Comparison of ENCODE assay signal across 16 cellular contexts in genomic region chr6:158757753-158758090, GRCh38.
DNase-seq lines count a peak whose midpoint lies in the region; ATAC-seq and TF ChIP-seq lines count a peak whose summit lies in the region.
"Had no signal": no experiment of that assay in that cellular context is flagged by ENCODE, and none has a peak within 500 bp of the region (broad histone marks: within the 10 kb centered on the region; RNA-seq: fewer than 3 reads in every experiment).

No MANE protein-coding gene starts in this region.

- H2BK120ac ChIP-seq in mesendoderm (ENCODE audit: low read depth, low read length), result no peak overlapping the region

- no peak overlapping the region for H3K4ac ChIP-seq in mesendoderm (ENCODE audit: low read depth, low read length)

- H3K27ac ChIP-seq in BLaER1 (no peak overlapping the region), mesendoderm (ENCODE audit: low read depth, low read length) (no peak overlapping the region), testis (no peak overlapping the region)
- H3K27ac ChIP-seq: upper lobe of left lung had no signal

- H3K9me3 Mint-ChIP-seq in Calu3 (ENCODE audit: low read depth, unreplicated experiment), result no peaks in the 10 kb centered on the region
- H3K9me3 Mint-ChIP-seq in activated T-helper 1 cell treated with anti-CD3 and anti-CD28 coated beads, Interleukin-12 subunit alpha, Interleukin-12 subunit beta, Interleukin-2, Interleukin-4 antibody, amounts not matched to agents 30 ng/mL and 10 ng/mL and 1 ng/mL, durations not matched to agents 14 hours and 24 hours and 36 hours, result no peaks in the 10 kb centered on the region
- H3K9me3 Mint-ChIP-seq: effector memory CD8-positive, alpha-beta T cell; naive thymus-derived CD4-positive, alpha-beta T cell had no signal

- H3K4me1 ChIP-seq in BLaER1 (peaks cover 62% of the 10 kb centered on the region), mesendoderm (ENCODE audit: control insufficient read depth, low read depth, low read length) (peaks cover 4% of the 10 kb centered on the region), testis (peaks cover 2% of the 10 kb centered on the region)
- H3K4me1 ChIP-seq: upper lobe of left lung had no signal

- TF ChIP-seq CTCF in Calu3 (IDR thresholded peaks at IDR 0.05; ENCODE audit: unreplicated experiment) (no peak), testis (IDR thresholded peaks at IDR 0.05) (no peak)

- H3K4me2 ChIP-seq in BLaER1, result peak overlapping the region; percentile 53
- H3K4me2 ChIP-seq in mesendoderm (ENCODE audit: low read length), result no peak overlapping the region

- H3K4me3 Mint-ChIP-seq in Calu3 (ENCODE audit: low read depth, unreplicated experiment), result no peak overlapping the region
- H3K4me3 Mint-ChIP-seq in activated T-helper 1 cell treated with anti-CD3 and anti-CD28 coated beads, Interleukin-12 subunit alpha, Interleukin-12 subunit beta, Interleukin-2, Interleukin-4 antibody, amounts not matched to agents 30 ng/mL and 10 ng/mL and 1 ng/mL, durations not matched to agents 14 hours and 24 hours and 36 hours, result no peak overlapping the region
- H3K4me3 Mint-ChIP-seq: activated CD8-positive, alpha-beta memory T cell treated with anti-CD3 and anti-CD28 coated beads, Interleukin-2, amount 10 ng/mL, durations not matched to agents 7 days and 5 days; effector memory CD8-positive, alpha-beta T cell; memory B cell had no signal

- H3K9me3 ChIP-seq in BLaER1 (no peaks in the 10 kb centered on the region), testis (no peaks in the 10 kb centered on the region)
- H3K9me3 ChIP-seq: upper lobe of left lung had no signal

- H3K4me3 ChIP-seq in BLaER1 (no peak overlapping the region), mesendoderm (ENCODE audit: low read length) (no peak overlapping the region), testis (no peak overlapping the region)
- H3K4me3 ChIP-seq: upper lobe of left lung had no signal

- H2BK15ac ChIP-seq in mesendoderm (replicated peaks; ENCODE audit: low read depth), result no peak overlapping the region

- H3K36me3 Mint-ChIP-seq in Calu3 (ENCODE audit: insufficient read depth, unreplicated experiment), result peaks cover 81% of the 10 kb centered on the region
- H3K36me3 Mint-ChIP-seq in activated T-helper 1 cell treated with anti-CD3 and anti-CD28 coated beads, Interleukin-12 subunit alpha, Interleukin-12 subunit beta, Interleukin-2, Interleukin-4 antibody, amounts not matched to agents 30 ng/mL and 10 ng/mL and 1 ng/mL, durations not matched to agents 14 hours and 24 hours and 36 hours (ENCODE audit: low read depth), result peaks cover 38% of the 10 kb centered on the region

- H3K79me1 ChIP-seq in mesendoderm (ENCODE audit: low read length), result no peaks in the 10 kb centered on the region

- H3K27ac Mint-ChIP-seq in Calu3 (ENCODE audit: unreplicated experiment), result peak overlapping the region; percentile 50
- peak overlapping the region; percentile 73 for H3K27ac Mint-ChIP-seq in activated T-helper 1 cell treated with anti-CD3 and anti-CD28 coated beads, Interleukin-12 subunit alpha, Interleukin-12 subunit beta, Interleukin-2, Interleukin-4 antibody, amounts not matched to agents 30 ng/mL and 10 ng/mL and 1 ng/mL, durations not matched to agents 14 hours and 24 hours and 36 hours
- H3K27ac Mint-ChIP-seq: activated CD8-positive, alpha-beta memory T cell treated with anti-CD3 and anti-CD28 coated beads, Interleukin-2, amount 10 ng/mL, durations not matched to agents 7 days and 5 days; memory B cell had no signal

- no peak overlapping the region for H4K8ac ChIP-seq in mesendoderm (ENCODE audit: low read depth, low read length)

- no peaks in the 10 kb centered on the region for H3K27me3 Mint-ChIP-seq in Calu3 (ENCODE audit: unreplicated experiment)
- no peaks in the 10 kb centered on the region for H3K27me3 Mint-ChIP-seq in activated T-helper 1 cell treated with anti-CD3 and anti-CD28 coated beads, Interleukin-12 subunit alpha, Interleukin-12 subunit beta, Interleukin-2, Interleukin-4 antibody, amounts not matched to agents 30 ng/mL and 10 ng/mL and 1 ng/mL, durations not matched to agents 14 hours and 24 hours and 36 hours (ENCODE audit: insufficient read depth)
- H3K27me3 Mint-ChIP-seq: activated CD8-positive, alpha-beta memory T cell treated with anti-CD3 and anti-CD28 coated beads, Interleukin-2, amount 10 ng/mL, durations not matched to agents 7 days and 5 days; effector memory CD8-positive, alpha-beta T cell; memory B cell; naive thymus-derived CD4-positive, alpha-beta T cell had no signal

- H3K56ac ChIP-seq in mesendoderm (ENCODE audit: low read length), result no peak overlapping the region

- ATAC-seq in HG03097 (IDR thresholded peaks at IDR 0.05; ENCODE audit: low FRiP score, unreplicated experiment), result no peak
- ATAC-seq: activated CD8-positive, alpha-beta memory T cell treated with anti-CD3 and anti-CD28 coated beads, Interleukin-2, amount 10 ng/mL, durations not matched to agents 7 days and 5 days; effector memory CD8-positive, alpha-beta T cell; naive thymus-derived CD4-positive, alpha-beta T cell had no signal

- H2AK5ac ChIP-seq in mesendoderm (ENCODE audit: low read length), result no peak overlapping the region

- WGBS in mesendoderm (ENCODE audit: extremely low coverage, insufficient coverage, low lambda C conversion rate), result no CpG with 5 or more reads among the region's 9 CpGs
- 85 to 86% methylated on average over 9 of the region's 9 CpGs for WGBS in testis, 2 donors

- TF ChIP-seq POLR2A in testis (IDR thresholded peaks at IDR 0.05), result no peak

- H4K20me1 ChIP-seq in BLaER1, result peaks cover under 1% of the 10 kb centered on the region; the same call in 1 of the 2 replicates

- H3K23ac ChIP-seq in mesendoderm (ENCODE audit: low read length), result no peak overlapping the region

- H3K18ac ChIP-seq in mesendoderm (ENCODE audit: low read length), result no peak overlapping the region

- intact Hi-C loops in Calu3 (cut with micrococcal nuclease; ENCODE audit: unreplicated experiment) (no loop called here), testis (cut with DNase I; ENCODE audit: low total_unique reads) (no loop called here)
- intact Hi-C loops in activated T-helper 1 cell treated with anti-CD3 and anti-CD28 coated beads, Interleukin-12 subunit alpha, Interleukin-12 subunit beta, Interleukin-2, Interleukin-4 antibody, amounts not matched to agents 30 ng/mL and 10 ng/mL and 1 ng/mL, durations not matched to agents 14 hours and 24 hours and 36 hours (cut with micrococcal nuclease), result no loop called here

- DNase-seq in Calu3 (no peak), mesendoderm (peak; percentile 33), testis (no peak), NCI-H1105 treated with DMSO at 0.1 percent for 48 hours (lab: John Stamatoyannopoulos, UW) (no peak)
- no peak for DNase-seq in activated T-helper 1 cell treated with anti-CD3 and anti-CD28 coated beads, Interleukin-12 subunit alpha, Interleukin-12 subunit beta, Interleukin-2, Interleukin-4 antibody, amounts not matched to agents 30 ng/mL and 10 ng/mL and 1 ng/mL, durations not matched to agents 14 hours and 24 hours and 36 hours (ENCODE audit: low spot score)
- DNase-seq: activated CD8-positive, alpha-beta memory T cell treated with anti-CD3 and anti-CD28 coated beads, Interleukin-2, amount 10 ng/mL, durations not matched to agents 7 days and 5 days; activated gamma-delta T cell treated with Interleukin-2 at 50 U/mL for 16 hours; aorta; effector memory CD8-positive, alpha-beta T cell; HCEC 1CT; left cardiac atrium; naive thymus-derived CD4-positive, alpha-beta T cell; upper lobe of left lung had no signal

- peaks cover 16% of the 10 kb centered on the region for H3K4me1 Mint-ChIP-seq in Calu3 (ENCODE audit: low read depth, unreplicated experiment)
- no peaks in the 10 kb centered on the region for H3K4me1 Mint-ChIP-seq in activated T-helper 1 cell treated with anti-CD3 and anti-CD28 coated beads, Interleukin-12 subunit alpha, Interleukin-12 subunit beta, Interleukin-2, Interleukin-4 antibody, amounts not matched to agents 30 ng/mL and 10 ng/mL and 1 ng/mL, durations not matched to agents 14 hours and 24 hours and 36 hours (ENCODE audit: low read depth)
- H3K4me1 Mint-ChIP-seq: activated CD8-positive, alpha-beta memory T cell treated with anti-CD3 and anti-CD28 coated beads, Interleukin-2, amount 10 ng/mL, durations not matched to agents 7 days and 5 days had no signal

- no peaks in the 10 kb centered on the region for H3K79me2 ChIP-seq in mesendoderm (ENCODE audit: control insufficient read depth, insufficient read depth, low read length)

- no peak overlapping the region for H2BK5ac ChIP-seq in mesendoderm (ENCODE audit: low read length)

- CTCF ChIA-PET in Calu3 (lab: Charles Lee), result no interaction called here

- H3K9ac ChIP-seq in BLaER1 (no peak overlapping the region), mesendoderm (ENCODE audit: low read length) (no peak overlapping the region)

- BruUV-seq in Calu3 (replicated peaks; lab: Mats Ljungman, UMichigan), result no TSS peak

- no peaks in the 10 kb centered on the region; the same call in 1 of the 2 replicates for H3K27me3 ChIP-seq in BLaER1
- H3K27me3 ChIP-seq in mesendoderm (ENCODE audit: insufficient read depth, low read length, poor library complexity), result no peaks in the 10 kb centered on the region
- H3K27me3 ChIP-seq in testis, result no peaks in the 10 kb centered on the region
- H3K27me3 ChIP-seq: upper lobe of left lung had no signal

- H4K5ac ChIP-seq in mesendoderm (ENCODE audit: low read length), result no peak overlapping the region

- H3K36me3 ChIP-seq in BLaER1 (no peaks in the 10 kb centered on the region), mesendoderm (ENCODE audit: control insufficient read depth, insufficient read depth, low read length) (no peaks in the 10 kb centered on the region), testis (ENCODE audit: low read depth, missing control alignments) (no peaks in the 10 kb centered on the region)
